8 cellular contexts compared by ENCODE assay signal in genomic region chr2:112623913-112624777, GRCh38. TPM values are rescaled to one million over a fixed set of nuclear protein-coding genes. Genes with fewer than 3 reads are reported as not detected.
DNase-seq lines count a peak whose midpoint lies in the region; ATAC-seq and TF ChIP-seq lines count a peak whose summit lies in the region.
"Had no signal": no experiment of that assay in that cellular context is flagged by ENCODE, and none has a peak within 500 bp of the region (broad histone marks: within the 10 kb centered on the region; RNA-seq: fewer than 3 reads in every experiment).

No MANE protein-coding gene starts in this region.

- no peaks in the 10 kb centered on the region for H3K27me3 Mint-ChIP-seq in activated T-cell treated with anti-CD3 and anti-CD28 coated beads, Interleukin-2, amount 50 U/mL, for 4 hours (ENCODE audit: low read depth)
- H3K27me3 Mint-ChIP-seq in glutamatergic neuron (ENCODE audit: unreplicated experiment) = peaks cover 3% of the 10 kb centered on the region

- no peak for TF ChIP-seq POLR2A in NB4 (IDR thresholded peaks at IDR 0.05; ENCODE audit: extremely low read depth, insufficient read length)

- no peak overlapping the region for H3K4me3 ChIP-seq in NB4 (ENCODE audit: low read depth, low read length)
- H3K4me3 ChIP-seq: thoracic aorta had no signal

- H3K4me1 Mint-ChIP-seq in activated T-cell treated with anti-CD3 and anti-CD28 coated beads, Interleukin-2, amount 50 U/mL, for 4 hours (ENCODE audit: low read depth) = peaks cover 44% of the 10 kb centered on the region
- no peaks in the 10 kb centered on the region for H3K4me1 Mint-ChIP-seq in glutamatergic neuron (ENCODE audit: low read depth, unreplicated experiment)

- no peak overlapping the region for H3K27ac Mint-ChIP-seq in glutamatergic neuron (ENCODE audit: unreplicated experiment)

- H3K4me3 Mint-ChIP-seq in activated T-cell treated with anti-CD3 and anti-CD28 coated beads, Interleukin-2, amount 50 U/mL, for 4 hours = no peak overlapping the region
- peak overlapping the region; percentile 21 for H3K4me3 Mint-ChIP-seq in glutamatergic neuron (ENCODE audit: unreplicated experiment)

- H3K36me3 Mint-ChIP-seq in activated T-cell treated with anti-CD3 and anti-CD28 coated beads, Interleukin-2, amount 50 U/mL, for 4 hours (ENCODE audit: insufficient read depth) = no peaks in the 10 kb centered on the region
- H3K36me3 Mint-ChIP-seq in glutamatergic neuron (ENCODE audit: unreplicated experiment) = no peaks in the 10 kb centered on the region

- peak; percentile 90 for DNase-seq in NB4 (ENCODE audit: low read depth)
- peak; percentile 72 for DNase-seq in activated T-cell treated with anti-CD3 and anti-CD28 coated beads, Interleukin-2, amount 50 U/mL, for 4 hours
- no peak for DNase-seq in glutamatergic neuron
- DNase-seq in stimulated activated CD8-positive, alpha-beta memory T cell treated with anti-CD3 and anti-CD28 coated beads, Interleukin-12 subunit alpha, Interleukin-12 subunit beta, amount 100 ng/mL, for 4 hours (ENCODE audit: low read depth) = peak; percentile 59
- no peak for DNase-seq in NCI-H1417 (lab: John Stamatoyannopoulos, UW)
- no peak for DNase-seq in 8988T

- H3K9me3 Mint-ChIP-seq in activated T-cell treated with anti-CD3 and anti-CD28 coated beads, Interleukin-2, amount 50 U/mL, for 4 hours = no peaks in the 10 kb centered on the region
- peaks cover 2% of the 10 kb centered on the region for H3K9me3 Mint-ChIP-seq in glutamatergic neuron (ENCODE audit: unreplicated experiment)

- ATAC-seq in GM21381 (IDR thresholded peaks at IDR 0.05; ENCODE audit: unreplicated experiment) = peak; percentile 77
- peak; percentile 89 to 92 for ATAC-seq in activated T-cell treated with anti-CD3 and anti-CD28 coated beads, Interleukin-2, amount 50 U/mL, for 4 hours

- no peak for TF ChIP-seq CTCF in NB4 (IDR thresholded peaks at IDR 0.05; ENCODE audit: low read depth, low read length)
- TF ChIP-seq CTCF in glutamatergic neuron (IDR thresholded peaks at IDR 0.05; ENCODE audit: partially characterized antibody, unreplicated experiment) = no peak

RNA-seq across cellular contexts. Expression of gene SLC20A1, which starts 21.6 kb away (rescaled TPM):
- 10 to 100 TPM; 68.2 to 79.7 (median 71.6) TPM for total RNA-seq in activated T-cell treated with anti-CD3 and anti-CD28 coated beads, Interleukin-2, amount 50 U/mL, for 4 hours
- 73.0 TPM for total RNA-seq in glutamatergic neuron (ENCODE audit: unreplicated experiment)

RNA-seq across cellular contexts. Expression of gene CHCHD5, which starts 39.7 kb away (rescaled TPM):
- 10 to 100 TPM; 35.2 to 45.9 (median 45.4) TPM for total RNA-seq in activated T-cell treated with anti-CD3 and anti-CD28 coated beads, Interleukin-2, amount 50 U/mL, for 4 hours
- total RNA-seq in glutamatergic neuron (ENCODE audit: unreplicated experiment) = 24.4 TPM

Comparison
In these comparisons a context has a peak if more than half of its experiments do, and no peak if none do; other contexts are left out.
1. DNase-seq: peak in NB4 (single experiment), activated T-cell treated with anti-CD3 and anti-CD28 coated beads, Interleukin-2, amount 50 U/mL, for 4 hours (single experiment) and stimulated activated CD8-positive, alpha-beta memory T cell treated with anti-CD3 and anti-CD28 coated beads, Interleukin-12 subunit alpha, Interleukin-12 subunit beta, amount 100 ng/mL, for 4 hours (single experiment); none in glutamatergic neuron (single experiment), NCI-H1417 (0 of 3) and 8988T (single experiment).